In the genomic region with DNA sequence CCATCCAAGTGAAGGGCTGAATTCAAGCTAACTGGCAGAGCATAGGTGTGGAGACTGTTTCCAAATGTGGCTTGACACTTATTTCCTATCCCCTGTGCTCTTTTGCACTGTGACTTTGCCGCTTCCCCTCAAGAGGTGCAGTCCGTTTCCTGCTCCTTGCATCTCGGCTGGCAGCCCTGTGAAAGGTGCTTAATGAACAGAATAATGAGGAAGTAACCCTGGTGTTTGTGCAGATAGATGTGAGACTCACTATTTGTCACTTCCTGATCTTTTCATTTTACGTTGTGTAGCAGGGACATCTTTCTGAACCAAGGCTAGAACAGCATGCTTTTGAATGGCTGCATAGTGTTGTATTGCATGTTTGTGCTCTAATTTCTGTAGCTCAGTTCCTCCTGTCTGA, we compare ENCODE assay signal across 9 cellular contexts.
DNase-seq lines count a peak whose midpoint lies in the region; ATAC-seq lines count a peak whose summit lies in the region.
"Had no signal": no experiment of that assay in that cellular context is flagged by ENCODE, and none has a peak within 500 bp of the region (broad histone marks: within the 10 kb centered on the region; RNA-seq: fewer than 3 reads in every experiment).

No MANE protein-coding gene starts in this region.

- no peak for DNase-seq in stimulated activated naive CD8-positive, alpha-beta T cell treated with anti-CD3 and anti-CD28 coated beads, Interleukin-15, Interleukin-2, amounts not matched to agents 100 U/mL and 50 U/mL, for 24 hours
- DNase-seq in HT1080 (ENCODE audit: low read depth) (peak; percentile 59), ecto neural progenitor cell (ENCODE audit: low spot score) (no peak), iPS-NIHi11 (ENCODE audit: low spot score) (no peak), G401 (ENCODE audit: low spot score) (no peak), NCI-H524 (lab: John Stamatoyannopoulos, UW) (no peak)
- no peak for DNase-seq in activated T-helper 1 cell treated with anti-CD3 and anti-CD28 coated beads, Interleukin-12 subunit alpha, Interleukin-12 subunit beta, Interleukin-2, Interleukin-4 antibody, amounts not matched to agents 30 ng/mL and 10 ng/mL and 1 ng/mL, durations not matched to agents 14 hours and 24 hours and 36 hours (ENCODE audit: low spot score)
- DNase-seq: T1000 had no signal

- H3K9me3 Mint-ChIP-seq in stimulated activated naive CD8-positive, alpha-beta T cell treated with anti-CD3 and anti-CD28 coated beads, Interleukin-15, Interleukin-2, amounts not matched to agents 100 ng/mL and 50 ng/mL, for 24 hours, result no peaks in the 10 kb centered on the region
- no peaks in the 10 kb centered on the region for H3K9me3 Mint-ChIP-seq in activated T-helper 1 cell treated with anti-CD3 and anti-CD28 coated beads, Interleukin-12 subunit alpha, Interleukin-12 subunit beta, Interleukin-2, Interleukin-4 antibody, amounts not matched to agents 30 ng/mL and 10 ng/mL and 1 ng/mL, durations not matched to agents 14 hours and 24 hours and 36 hours

- in situ Hi-C loops in G401 (cut with HindIII; ENCODE audit: low sequenced_read_pairs), result no loop called here

- H3K27ac Mint-ChIP-seq in stimulated activated naive CD8-positive, alpha-beta T cell treated with anti-CD3 and anti-CD28 coated beads, Interleukin-15, Interleukin-2, amounts not matched to agents 100 ng/mL and 50 ng/mL, for 24 hours, result peak overlapping the region; percentile 22
- peak overlapping the region; percentile 32 for H3K27ac Mint-ChIP-seq in activated T-helper 1 cell treated with anti-CD3 and anti-CD28 coated beads, Interleukin-12 subunit alpha, Interleukin-12 subunit beta, Interleukin-2, Interleukin-4 antibody, amounts not matched to agents 30 ng/mL and 10 ng/mL and 1 ng/mL, durations not matched to agents 14 hours and 24 hours and 36 hours

- H3K36me3 Mint-ChIP-seq in stimulated activated naive CD8-positive, alpha-beta T cell treated with anti-CD3 and anti-CD28 coated beads, Interleukin-15, Interleukin-2, amounts not matched to agents 100 ng/mL and 50 ng/mL, for 24 hours (ENCODE audit: low read depth), result peaks cover 83% of the 10 kb centered on the region
- H3K36me3 Mint-ChIP-seq in activated T-helper 1 cell treated with anti-CD3 and anti-CD28 coated beads, Interleukin-12 subunit alpha, Interleukin-12 subunit beta, Interleukin-2, Interleukin-4 antibody, amounts not matched to agents 30 ng/mL and 10 ng/mL and 1 ng/mL, durations not matched to agents 14 hours and 24 hours and 36 hours (ENCODE audit: low read depth), result peaks cover 50% of the 10 kb centered on the region

- intact Hi-C loops in activated T-helper 1 cell treated with anti-CD3 and anti-CD28 coated beads, Interleukin-12 subunit alpha, Interleukin-12 subunit beta, Interleukin-2, Interleukin-4 antibody, amounts not matched to agents 30 ng/mL and 10 ng/mL and 1 ng/mL, durations not matched to agents 14 hours and 24 hours and 36 hours (cut with micrococcal nuclease), result no loop called here

- no peaks in the 10 kb centered on the region for H3K27me3 Mint-ChIP-seq in stimulated activated naive CD8-positive, alpha-beta T cell treated with anti-CD3 and anti-CD28 coated beads, Interleukin-15, Interleukin-2, amounts not matched to agents 100 ng/mL and 50 ng/mL, for 24 hours
- no peaks in the 10 kb centered on the region for H3K27me3 Mint-ChIP-seq in activated T-helper 1 cell treated with anti-CD3 and anti-CD28 coated beads, Interleukin-12 subunit alpha, Interleukin-12 subunit beta, Interleukin-2, Interleukin-4 antibody, amounts not matched to agents 30 ng/mL and 10 ng/mL and 1 ng/mL, durations not matched to agents 14 hours and 24 hours and 36 hours (ENCODE audit: insufficient read depth)

- no peak for ATAC-seq in stimulated activated naive CD8-positive, alpha-beta T cell treated with anti-CD3 and anti-CD28 coated beads, Interleukin-15, Interleukin-2, amounts not matched to agents 100 U/mL and 50 U/mL, for 24 hours

- no peak overlapping the region for H3K4me3 Mint-ChIP-seq in stimulated activated naive CD8-positive, alpha-beta T cell treated with anti-CD3 and anti-CD28 coated beads, Interleukin-15, Interleukin-2, amounts not matched to agents 100 ng/mL and 50 ng/mL, for 24 hours
- no peak overlapping the region for H3K4me3 Mint-ChIP-seq in activated T-helper 1 cell treated with anti-CD3 and anti-CD28 coated beads, Interleukin-12 subunit alpha, Interleukin-12 subunit beta, Interleukin-2, Interleukin-4 antibody, amounts not matched to agents 30 ng/mL and 10 ng/mL and 1 ng/mL, durations not matched to agents 14 hours and 24 hours and 36 hours

- H3K4me1 Mint-ChIP-seq in stimulated activated naive CD8-positive, alpha-beta T cell treated with anti-CD3 and anti-CD28 coated beads, Interleukin-15, Interleukin-2, amounts not matched to agents 100 ng/mL and 50 ng/mL, for 24 hours (ENCODE audit: low read depth), result peaks cover 15% of the 10 kb centered on the region
- peaks cover 11% of the 10 kb centered on the region for H3K4me1 Mint-ChIP-seq in activated T-helper 1 cell treated with anti-CD3 and anti-CD28 coated beads, Interleukin-12 subunit alpha, Interleukin-12 subunit beta, Interleukin-2, Interleukin-4 antibody, amounts not matched to agents 30 ng/mL and 10 ng/mL and 1 ng/mL, durations not matched to agents 14 hours and 24 hours and 36 hours (ENCODE audit: low read depth)
